In the genomic region with DNA sequence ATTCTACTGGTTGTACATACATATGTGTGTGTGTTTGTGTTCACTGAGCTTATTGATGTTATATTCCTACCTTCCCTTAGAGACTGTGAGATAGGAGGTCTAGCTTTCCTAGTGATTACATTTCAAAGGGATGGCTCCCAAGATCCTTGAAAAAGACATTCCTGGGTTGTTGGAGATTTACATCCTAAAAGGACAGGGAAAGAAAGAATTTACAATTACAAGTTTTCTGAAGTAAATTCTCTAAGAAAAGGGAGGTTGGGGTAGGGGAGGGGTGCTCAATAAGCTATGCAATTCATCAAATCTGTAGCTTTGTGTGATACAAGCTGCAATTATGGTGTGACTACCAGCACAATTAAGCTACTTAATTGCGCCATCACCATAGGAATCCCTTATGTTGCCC, we compare ENCODE assay signal across 29 cellular contexts.
"Had no signal": no experiment of that assay in that cellular context is flagged by ENCODE, and none has a peak within 500 bp of the region (broad histone marks: within the 10 kb centered on the region; RNA-seq: fewer than 3 reads in every experiment).

No MANE protein-coding gene starts in this region.

- H3K9me3 ChIP-seq: ovary, testis, transverse colon, uterus had no signal

- H3K4me1 ChIP-seq: left ventricle myocardium inferior, testis, transverse colon, uterus had no signal

- H3K36me3 Mint-ChIP-seq: activated naive CD4-positive, alpha-beta T cell treated with anti-CD3 and anti-CD28 coated beads, Interleukin-2, amount 10 ng/mL, durations not matched to agents 7 days and 5 days; activated naive CD8-positive, alpha-beta T cell treated with anti-CD3 and anti-CD28 coated beads, Interleukin-2, amount 10 ng/mL, durations not matched to agents 7 days and 5 days had no signal

- H3K4me3 ChIP-seq: coronary artery, dorsolateral prefrontal cortex, left ventricle myocardium inferior, lung, ovary, skin epidermis, testis, transverse colon, uterus had no signal

- ATAC-seq: activated CD4-positive, CD25-positive, alpha-beta regulatory T cell treated with anti-CD3 and anti-CD28 coated beads, Interleukin-2, amount 50 U/mL, for 24 hours; sciatic nerve; stimulated activated naive CD8-positive, alpha-beta T cell treated with anti-CD3 and anti-CD28 coated beads, Interleukin-15, Interleukin-2, amounts not matched to agents 100 U/mL and 50 U/mL, for 24 hours had no signal

- H3K4me1 Mint-ChIP-seq: activated naive CD4-positive, alpha-beta T cell treated with anti-CD3 and anti-CD28 coated beads, Interleukin-2, amount 10 ng/mL, durations not matched to agents 7 days and 5 days; activated naive CD8-positive, alpha-beta T cell treated with anti-CD3 and anti-CD28 coated beads, Interleukin-2, amount 10 ng/mL, durations not matched to agents 7 days and 5 days; nephron had no signal

- H3K4me3 Mint-ChIP-seq: activated naive CD4-positive, alpha-beta T cell treated with anti-CD3 and anti-CD28 coated beads, Interleukin-2, amount 10 ng/mL, durations not matched to agents 7 days and 5 days; activated naive CD8-positive, alpha-beta T cell treated with anti-CD3 and anti-CD28 coated beads, Interleukin-2, amount 10 ng/mL, durations not matched to agents 7 days and 5 days; activated T-cell treated with anti-CD3 and anti-CD28 coated beads, Interleukin-2, amount 50 U/mL, for 24 hours; nephron had no signal

- H3K36me3 ChIP-seq: brain microvascular endothelial cell, left ventricle myocardium inferior, ovary, transverse colon, uterus had no signal

- H3K27ac ChIP-seq: brain microvascular endothelial cell, coronary artery, dorsolateral prefrontal cortex, left ventricle myocardium inferior, ovary, skin epidermis, testis, transverse colon, uterus, VCaP had no signal

- FAIRE-seq: astrocyte, frontal cortex had no signal

- H3K27ac Mint-ChIP-seq: activated naive CD4-positive, alpha-beta T cell treated with anti-CD3 and anti-CD28 coated beads, Interleukin-2, amount 10 ng/mL, durations not matched to agents 7 days and 5 days; activated naive CD8-positive, alpha-beta T cell treated with anti-CD3 and anti-CD28 coated beads, Interleukin-2, amount 10 ng/mL, durations not matched to agents 7 days and 5 days; activated T-cell treated with anti-CD3 and anti-CD28 coated beads, Interleukin-2, amount 50 U/mL, for 24 hours; nephron; progenitor cell of endocrine pancreas had no signal

- DNase-seq: activated CD4-positive, alpha-beta T cell treated with anti-CD3 and anti-CD28 coated beads for 48 hours; activated CD4-positive, alpha-beta T cell treated with anti-CD3 and anti-CD28 coated beads, Interleukin-2, amount 50 U/mL, for 48 hours; activated CD8-positive, alpha-beta memory T cell treated with anti-CD3 and anti-CD28 coated beads, Interleukin-2, amount 50 U/mL, for 4 hours; activated gamma-delta T cell; activated naive CD4-positive, alpha-beta T cell treated with anti-CD3 and anti-CD28 coated beads, Interleukin-2, amount 10 ng/mL, durations not matched to agents 7 days and 5 days; activated naive CD8-positive, alpha-beta T cell treated with anti-CD3 and anti-CD28 coated beads, Interleukin-2, amount 10 ng/mL, durations not matched to agents 7 days and 5 days; activated T-cell treated with anti-CD3 and anti-CD28 coated beads, Interleukin-2, amount 50 U/mL, for 24 hours; brain microvascular endothelial cell; dorsolateral prefrontal cortex; effector memory CD4-positive, alpha-beta T cell; glutamatergic neuron; left ventricle myocardium inferior; ovary; stimulated activated CD4-positive, alpha-beta T cell treated with anti-CD3 and anti-CD28 coated beads, Interleukin-12 subunit alpha, Interleukin-12 subunit beta, amount 100 ng/mL, for 4 hours; stimulated activated CD4-positive, alpha-beta T cell treated with anti-CD3 and anti-CD28 coated beads, Interleukin-4, amount 100 ng/mL, for 1 hour; stimulated activated naive CD8-positive, alpha-beta T cell treated with anti-CD3 and anti-CD28 coated beads, Interleukin-15, Interleukin-2, amounts not matched to agents 100 U/mL and 50 U/mL, for 24 hours; testis; transverse colon; uterus had no signal

- H3K27me3 ChIP-seq: brain microvascular endothelial cell, dorsolateral prefrontal cortex, ovary, testis, transverse colon, uterus had no signal

- H3K27me3 Mint-ChIP-seq: activated naive CD4-positive, alpha-beta T cell treated with anti-CD3 and anti-CD28 coated beads, Interleukin-2, amount 10 ng/mL, durations not matched to agents 7 days and 5 days; activated naive CD8-positive, alpha-beta T cell treated with anti-CD3 and anti-CD28 coated beads, Interleukin-2, amount 10 ng/mL, durations not matched to agents 7 days and 5 days; activated T-cell treated with anti-CD3 and anti-CD28 coated beads, Interleukin-2, amount 50 U/mL, for 24 hours; progenitor cell of endocrine pancreas had no signal
